In genomic region chr14:88576222-88576621, GRCh38 we compare ENCODE assay signal across 7 cellular contexts.
"Had no signal": no experiment of that assay in that cellular context is flagged by ENCODE, and none has a peak within 500 bp of the region (broad histone marks: within the 10 kb centered on the region; RNA-seq: fewer than 3 reads in every experiment).

No MANE protein-coding gene starts in this region.

- H3K4me3 Mint-ChIP-seq: IgD-negative memory B cell had no signal

- ATAC-seq: HepG2, K562 had no signal

- H3K27ac Mint-ChIP-seq: IgD-negative memory B cell had no signal

- H3K9me3 Mint-ChIP-seq: IgD-negative memory B cell had no signal

- H3K4me1 Mint-ChIP-seq: IgD-negative memory B cell had no signal

- H3K4me3 ChIP-seq: K562 had no signal

- H3K27me3 Mint-ChIP-seq: IgD-negative memory B cell had no signal

- DNase-seq: IMR-90, KBM-7, KG1 had no signal

- H3K27ac ChIP-seq: HL-60 had no signal
